ENCODE assay signal across 1 cellular context in genomic region chr13:27161423-27161822, GRCh38.
TF ChIP-seq lines count a peak whose summit lies in the region.

No MANE protein-coding gene starts in this region.

TF ChIP-seq in HCT116, 20 proteins besides CTCF, POLR2A, EP300 and RAD21 (continued from another document):
- TF ChIP-seq ATF3 (IDR thresholded peaks at IDR 0.05) (no peak), JUND (IDR thresholded peaks at IDR 0.05) (no peak), ZNF274 (IDR thresholded peaks at IDR 0.05; ENCODE audit: low read depth, low read length) (no peak), CEBPB (IDR thresholded peaks at IDR 0.05; ENCODE audit: low read depth) (no peak), ELF1 (IDR thresholded peaks at IDR 0.05; ENCODE audit: borderline replicate concordance, low read depth) (no peak), ZFX (IDR thresholded peaks at IDR 0.05) (no peak), POLR2AphosphoS5 (IDR thresholded peaks at IDR 0.05; ENCODE audit: low read depth, low read length) (no peak), SRF (IDR thresholded peaks at IDR 0.05; ENCODE audit: low read depth) (no peak)
